ENCODE assay signal across 1 cellular context in genomic region chr2:96893289-96894150, GRCh38.
TF ChIP-seq lines count a peak whose summit lies in the region.

No MANE protein-coding gene starts in this region.

TF ChIP-seq in H1, 55 proteins besides CTCF, POLR2A, EP300 and RAD21:
- TF ChIP-seq E2F6 (IDR thresholded peaks at IDR 0.05) (no peak), TBP (IDR thresholded peaks at IDR 0.05; ENCODE audit: low read depth, low read length) (no peak), NRF1 (IDR thresholded peaks at IDR 0.05; ENCODE audit: low read depth, low read length) (no peak), RNF2 (IDR thresholded peaks at IDR 0.05; ENCODE audit: borderline replicate concordance, low read depth, low read length, missing control alignments, poor library complexity, severe bottlenecking) (no peak), RBBP5 (IDR thresholded peaks at IDR 0.05; ENCODE audit: borderline replicate concordance, low read depth, low read length) (no peak), SIRT6 (IDR thresholded peaks at IDR 0.05; ENCODE audit: low read length) (no peak), POU5F1 (IDR thresholded peaks at IDR 0.05; ENCODE audit: low read depth, low read length) (no peak), KDM4A (IDR thresholded peaks at IDR 0.05; ENCODE audit: low read depth, low read length, severe bottlenecking) (no peak), GTF2F1 (IDR thresholded peaks at IDR 0.05; ENCODE audit: borderline replicate concordance, low read depth, low read length) (no peak), HDAC6 (IDR thresholded peaks at IDR 0.05; ENCODE audit: low read depth, low read length) (no peak), CHD2 (IDR thresholded peaks at IDR 0.05; ENCODE audit: low read length) (no peak), TAF7 (optimal IDR thresholded peaks at IDR 0.05; ENCODE audit: borderline replicate concordance, low read depth, low read length) (no peak), CBX5 (IDR thresholded peaks at IDR 0.05; ENCODE audit: low read depth, low read length) (no peak)
